ENCODE assay signal across 1 cellular context in the genomic region with DNA sequence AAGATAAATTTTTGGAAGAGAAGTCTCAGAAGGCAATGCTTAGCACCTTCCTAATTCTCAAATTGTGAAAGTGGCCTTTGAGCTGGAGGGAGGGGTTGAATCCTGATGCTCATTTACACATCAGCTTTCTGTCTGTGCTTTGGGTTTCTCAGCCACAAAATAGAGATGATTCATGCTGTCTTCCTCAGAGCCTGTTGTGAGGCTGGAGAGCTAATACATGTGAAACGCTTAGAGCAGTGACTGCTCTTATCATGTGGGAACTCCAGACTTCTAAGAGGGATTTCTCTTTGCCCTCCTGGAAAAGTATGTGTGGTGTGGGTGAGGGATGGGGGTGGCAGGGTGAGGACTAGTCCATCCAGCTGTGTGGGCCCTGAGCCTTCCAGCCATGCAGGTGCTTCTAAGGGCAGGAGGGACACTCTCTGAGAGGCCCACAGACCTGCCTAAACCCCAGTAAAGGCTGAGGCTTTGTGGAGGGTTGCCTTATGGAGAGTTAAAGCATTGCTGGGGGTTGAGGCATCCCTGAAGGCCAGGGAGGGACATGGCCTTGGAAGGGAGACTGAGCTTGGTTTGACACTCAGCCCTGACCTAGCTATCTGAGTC.
TF ChIP-seq lines count a peak whose summit lies in the region.

No MANE protein-coding gene starts in this region.

TF ChIP-seq in H1, 55 proteins besides CTCF, POLR2A, EP300 and RAD21:
- TF ChIP-seq RNF2 (IDR thresholded peaks at IDR 0.05; ENCODE audit: borderline replicate concordance, low read depth, low read length, missing control alignments, poor library complexity, severe bottlenecking) (peak; percentile 10), HDAC6 (IDR thresholded peaks at IDR 0.05; ENCODE audit: low read depth, low read length) (no peak), RXRA (IDR thresholded peaks at IDR 0.05; ENCODE audit: insufficient read depth, low read depth, low read length) (no peak), YY1 (IDR thresholded peaks at IDR 0.05; ENCODE audit: low read depth, low read length) (no peak)
- TF ChIP-seq, protein P1, sequence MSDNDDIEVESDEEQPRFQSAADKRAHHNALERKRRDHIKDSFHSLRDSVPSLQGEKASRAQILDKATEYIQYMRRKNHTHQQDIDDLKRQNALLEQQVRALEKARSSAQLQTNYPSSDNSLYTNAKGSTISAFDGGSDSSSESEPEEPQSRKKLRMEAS (IDR thresholded peaks at IDR 0.05), result no peak
